In the genomic region with DNA sequence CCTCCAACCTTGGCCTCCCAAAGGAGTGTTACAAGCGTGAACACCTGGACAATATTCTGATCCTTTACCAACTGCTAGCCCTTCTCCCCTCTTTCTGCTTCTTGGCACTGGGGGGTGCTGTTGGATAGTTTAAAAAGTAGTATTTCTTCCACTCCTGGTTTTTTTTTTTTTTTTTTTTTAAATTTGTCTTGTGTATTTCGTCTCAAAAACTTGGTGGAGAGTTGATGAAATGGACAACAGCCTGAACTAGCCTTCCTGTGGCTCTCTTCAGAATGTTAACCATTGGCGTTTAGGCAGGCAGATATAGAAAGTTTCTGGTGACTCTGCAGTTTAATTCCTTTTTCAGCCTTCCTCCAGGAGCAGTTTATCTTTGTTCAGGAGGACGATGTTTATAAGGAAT, we compare ENCODE assay signal across 9 cellular contexts.
A peak's percentile ranks its signal among the peaks of the same experiment; 100 is the strongest.
DNase-seq lines count a peak whose midpoint lies in the region; ATAC-seq and TF ChIP-seq lines count a peak whose summit lies in the region.
"Had no signal": no experiment of that assay in that cellular context is flagged by ENCODE, and none has a peak within 500 bp of the region (broad histone marks: within the 10 kb centered on the region; RNA-seq: fewer than 3 reads in every experiment).

No MANE protein-coding gene starts in this region.

- H3K9me3 Mint-ChIP-seq in activated CD4-positive, alpha-beta T cell treated with anti-CD3 and anti-CD28 coated beads, Interleukin-2, amount 10 ng/mL, durations not matched to agents 24 days and 14 days = no peaks in the 10 kb centered on the region
- no peaks in the 10 kb centered on the region for H3K9me3 Mint-ChIP-seq in stimulated activated effector memory CD8-positive, alpha-beta T cell treated with anti-CD3 and anti-CD28 coated beads, Interleukin-12 subunit alpha, Interleukin-12 subunit beta, amount 100 ng/mL, for 72 hours
- H3K9me3 Mint-ChIP-seq: activated naive CD4-positive, alpha-beta T cell treated with anti-CD3 and anti-CD28 coated beads, Interleukin-2, amount 50 U/mL, for 24 hours had no signal

- peaks cover 9% of the 10 kb centered on the region for H3K27me3 Mint-ChIP-seq in activated CD4-positive, alpha-beta T cell treated with anti-CD3 and anti-CD28 coated beads, Interleukin-2, amount 10 ng/mL, durations not matched to agents 24 days and 14 days

- peak; percentile 63 for DNase-seq in activated CD4-positive, alpha-beta T cell treated with anti-CD3 and anti-CD28 coated beads, Interleukin-2, amount 10 ng/mL, durations not matched to agents 24 days and 14 days
- DNase-seq in activated CD4-positive, alpha-beta T cell treated with anti-CD3 and anti-CD28 coated beads, Interleukin-2, amount 50 U/mL, for 1 hour = no peak
- DNase-seq in NCI-H1694 treated with DMSO at 0.1 percent for 48 hours (lab: John Stamatoyannopoulos, UW) = peak; percentile 49
- peak; percentile 26 for DNase-seq in astrocyte of the cerebellum (ENCODE audit: low read depth)
- DNase-seq in iPS-NIHi11 (ENCODE audit: low spot score) = peak; percentile 68
- peak; percentile 41 to 47 for DNase-seq in thyroid gland
- no peak for DNase-seq in posterior vena cava (ENCODE audit: low spot score)
- no peak for DNase-seq in stimulated activated effector memory CD8-positive, alpha-beta T cell treated with anti-CD3 and anti-CD28 coated beads, Interleukin-12 subunit alpha, Interleukin-12 subunit beta, amount 100 ng/mL, for 72 hours (ENCODE audit: low spot score in 2 of 2)

- TF ChIP-seq POLR2A in thyroid gland (IDR thresholded peaks at IDR 0.05) = no peak

- H3K4me1 Mint-ChIP-seq in activated CD4-positive, alpha-beta T cell treated with anti-CD3 and anti-CD28 coated beads, Interleukin-2, amount 10 ng/mL, durations not matched to agents 24 days and 14 days = peaks cover 14% of the 10 kb centered on the region
- peaks cover 16% of the 10 kb centered on the region for H3K4me1 Mint-ChIP-seq in stimulated activated effector memory CD8-positive, alpha-beta T cell treated with anti-CD3 and anti-CD28 coated beads, Interleukin-12 subunit alpha, Interleukin-12 subunit beta, amount 100 ng/mL, for 72 hours

- H3K27ac ChIP-seq in thyroid gland = no peak overlapping the region

- no peaks in the 10 kb centered on the region for H3K36me3 ChIP-seq in thyroid gland

- no peak overlapping the region for H3K4me3 ChIP-seq in astrocyte of the cerebellum (ENCODE audit: low read depth, low read length)
- no peak overlapping the region for H3K4me3 ChIP-seq in thyroid gland (replicated peaks in 1 of 3)

- intact Hi-C loops in activated CD4-positive, alpha-beta T cell treated with anti-CD3 and anti-CD28 coated beads, Interleukin-2, amount 10 ng/mL, durations not matched to agents 24 days and 14 days (cut with micrococcal nuclease) = loop anchor here (1.0 to 5.0 kb wide), 2 partner anchors 53 to 1302 kb away; no protein-coding TSS in a partner anchor
- intact Hi-C loops in thyroid gland (cut with DNase I) (loop anchor here (5.0 to 10.0 kb wide), 3 partner anchors 1302 to 1540 kb away; no protein-coding TSS in a partner anchor), posterior vena cava (cut with DNase I) (loop anchor here (5.0 to 10.0 kb wide), 4 partner anchors 1297 to 1530 kb away; partner anchors contain the start of gene FYB2 (in 1 of the 2))

- H3K4me3 Mint-ChIP-seq in activated CD4-positive, alpha-beta T cell treated with anti-CD3 and anti-CD28 coated beads, Interleukin-2, amount 10 ng/mL, durations not matched to agents 24 days and 14 days = no peak overlapping the region
- H3K4me3 Mint-ChIP-seq in stimulated activated effector memory CD8-positive, alpha-beta T cell treated with anti-CD3 and anti-CD28 coated beads, Interleukin-12 subunit alpha, Interleukin-12 subunit beta, amount 100 ng/mL, for 72 hours = no peak overlapping the region
- H3K4me3 Mint-ChIP-seq: activated naive CD4-positive, alpha-beta T cell treated with anti-CD3 and anti-CD28 coated beads, Interleukin-2, amount 50 U/mL, for 24 hours had no signal

- H3K4me1 ChIP-seq in thyroid gland = no peaks in the 10 kb centered on the region

- peak; percentile 64 for TF ChIP-seq CTCF in astrocyte of the cerebellum (IDR thresholded peaks at IDR 0.05; ENCODE audit: low read depth, low read length, missing control alignments)
- TF ChIP-seq CTCF in thyroid gland (IDR thresholded peaks at IDR 0.05) = peak in 5 of 6 experiments; percentile 33 to 86 (median 51)

- in situ Hi-C loops in astrocyte of the cerebellum (cut with HindIII; ENCODE audit: low sequenced_read_pairs) = loop anchor here (5.0 kb wide), 1 partner anchor 1302 kb away; no protein-coding TSS in a partner anchor

- no peaks in the 10 kb centered on the region for H3K27me3 ChIP-seq in thyroid gland

- no peak for ATAC-seq in stimulated activated effector memory CD8-positive, alpha-beta T cell treated with anti-CD3 and anti-CD28 coated beads, Interleukin-12 subunit alpha, Interleukin-12 subunit beta, amount 100 ng/mL, for 72 hours

- WGBS in thyroid gland, 2 donors = 30 to 36% methylated on average over 4 of the region's 4 CpGs

- H3K27ac Mint-ChIP-seq in activated CD4-positive, alpha-beta T cell treated with anti-CD3 and anti-CD28 coated beads, Interleukin-2, amount 10 ng/mL, durations not matched to agents 24 days and 14 days = no peak overlapping the region
- no peak overlapping the region for H3K27ac Mint-ChIP-seq in stimulated activated effector memory CD8-positive, alpha-beta T cell treated with anti-CD3 and anti-CD28 coated beads, Interleukin-12 subunit alpha, Interleukin-12 subunit beta, amount 100 ng/mL, for 72 hours

- H3K9me3 ChIP-seq in thyroid gland = no peaks in the 10 kb centered on the region

- no peaks in the 10 kb centered on the region for H3K36me3 Mint-ChIP-seq in activated CD4-positive, alpha-beta T cell treated with anti-CD3 and anti-CD28 coated beads, Interleukin-2, amount 10 ng/mL, durations not matched to agents 24 days and 14 days (ENCODE audit: low read depth)
- no peaks in the 10 kb centered on the region for H3K36me3 Mint-ChIP-seq in stimulated activated effector memory CD8-positive, alpha-beta T cell treated with anti-CD3 and anti-CD28 coated beads, Interleukin-12 subunit alpha, Interleukin-12 subunit beta, amount 100 ng/mL, for 72 hours

Comparison
In these comparisons a context has a peak if more than half of its experiments do, and no peak if none do; other contexts are left out.
1. DNase-seq: peak in activated CD4-positive, alpha-beta T cell treated with anti-CD3 and anti-CD28 coated beads, Interleukin-2, amount 10 ng/mL, durations not matched to agents 24 days and 14 days (single experiment), NCI-H1694 treated with DMSO at 0.1 percent for 48 hours (single experiment), astrocyte of the cerebellum (single experiment), iPS-NIHi11 (single experiment) and thyroid gland (2 of 2); none in activated CD4-positive, alpha-beta T cell treated with anti-CD3 and anti-CD28 coated beads, Interleukin-2, amount 50 U/mL, for 1 hour (single experiment), posterior vena cava (single experiment) and stimulated activated effector memory CD8-positive, alpha-beta T cell treated with anti-CD3 and anti-CD28 coated beads, Interleukin-12 subunit alpha, Interleukin-12 subunit beta, amount 100 ng/mL, for 72 hours (0 of 2).